28 cellular contexts compared by ENCODE assay signal in genomic region chr3:14318638-14319037, GRCh38.
A peak's percentile ranks its signal among the peaks of the same experiment; 100 is the strongest.
DNase-seq lines count a peak whose midpoint lies in the region; ATAC-seq, FAIRE-seq and TF ChIP-seq lines count a peak whose summit lies in the region.
"Had no signal": no experiment of that assay in that cellular context is flagged by ENCODE, and none has a peak within 500 bp of the region (broad histone marks: within the 10 kb centered on the region; RNA-seq: fewer than 3 reads in every experiment).

No MANE protein-coding gene starts in this region.

- H3K9me1 ChIP-seq in K562 (ENCODE audit: control insufficient read depth, insufficient read depth, low read length), result no peaks in the 10 kb centered on the region

- H3K27ac ChIP-seq in HEK293 (ENCODE audit: extremely low read depth, low read depth, low read length), result no peak overlapping the region
- no peak overlapping the region for H3K27ac ChIP-seq in K562 (ENCODE audit: extremely low read depth, low read depth, low read length)
- H3K27ac ChIP-seq in neural progenitor cell, result no peak overlapping the region
- H3K27ac ChIP-seq: 22Rv1, BLaER1, SK-N-MC had no signal

- H3K4me3 Mint-ChIP-seq in neural progenitor cell, result no peak overlapping the region
- H3K4me3 Mint-ChIP-seq: CD4-positive, alpha-beta memory T cell; T-cell had no signal

- 62% methylated on average over 3 of the region's 3 CpGs for WGBS in K562 (ENCODE audit: insufficient coverage, low coverage, missing lambda C conversion rate)

- H3K4me2 ChIP-seq in K562 (ENCODE audit: insufficient read depth, low read length) (no peak overlapping the region), neural progenitor cell (no peak overlapping the region)

- no peak for TF ChIP-seq EP300 in K562 (IDR thresholded peaks at IDR 0.05; ENCODE audit: low read length)

- H2AFZ ChIP-seq in K562 (ENCODE audit: low read depth, low read length) (peak overlapping the region; percentile 23), neural progenitor cell (replicated peaks) (peak overlapping the region; percentile 29)

- H4K20me1 ChIP-seq in K562 (replicated peaks; ENCODE audit: control insufficient read depth, insufficient read depth, low read length) (no peaks in the 10 kb centered on the region), neural progenitor cell (ENCODE audit: low read depth) (no peaks in the 10 kb centered on the region)
- H4K20me1 ChIP-seq: BLaER1 had no signal

- no peak overlapping the region for H3K27ac Mint-ChIP-seq in neural progenitor cell
- H3K27ac Mint-ChIP-seq: CD4-positive, alpha-beta memory T cell; T-cell had no signal

- intact Hi-C loops in K562 (cut with micrococcal nuclease) (no loop called here), sciatic nerve (cut with DNase I) (no loop called here)

- no peak for FAIRE-seq in K562 (lab: Jason Lieb, UNC)
- FAIRE-seq: GM12892, GM18507 had no signal

- TF ChIP-seq CTCF in HEK293 (tag by site-specific recombination; IDR thresholded peaks at IDR 0.05), result no peak
- no peak for TF ChIP-seq CTCF in K562 (IDR thresholded peaks at IDR 0.05 in 2 of 3, conservative IDR thresholded peaks at IDR 0.05 in 1 of 3; ENCODE audit: insufficient read depth in 2 of 3, low read depth in 1 of 3, low read length in 3 of 3)
- no peak for TF ChIP-seq CTCF in neural progenitor cell (IDR thresholded peaks at IDR 0.05)

- peaks cover 22% of the 10 kb centered on the region for H3K4me1 Mint-ChIP-seq in neural progenitor cell
- H3K4me1 Mint-ChIP-seq: CD4-positive, alpha-beta memory T cell; T-cell had no signal

- DNase-seq in NCI-H82 (lab: John Stamatoyannopoulos, UW) (peak; percentile 39), NCI-H82 treated with DMSO at 0.1 percent for 48 hours (lab: John Stamatoyannopoulos, UW; ENCODE audit: unreplicated experiment) (no peak), K562 (ENCODE audit: extremely low read depth in 1 of 4, low spot score in 3 of 4) (no peak), neural progenitor cell (ENCODE audit: low spot score) (no peak), hippocampal formation (lab: John Stamatoyannopoulos, UW) (no peak), G401 (ENCODE audit: low spot score) (no peak), sciatic nerve (ENCODE audit: low spot score) (no peak)
- DNase-seq: ACHN; Caco-2; CD4-positive, alpha-beta memory T cell; DMS 273 treated with DMSO at 0.1 percent for 48 hours; DMS79 treated with DMSO at 0.1 percent for 48 hours; GOT3; Kasumi-1; MG63; NCI-H1092; NCI-H1436; NCI-H187 treated with DMSO at 0.1 percent for 48 hours; NCI-H510A; OCI-M1; SHP77; T-cell had no signal

- H3F3A ChIP-seq in neural progenitor cell (ENCODE audit: low read depth), result peaks cover 13% of the 10 kb centered on the region

- H3K36me3 ChIP-seq in HEK293 (ENCODE audit: control insufficient read depth in 2 of 2, insufficient read depth in 1 of 2, low read length in 2 of 2) (no peaks in the 10 kb centered on the region), K562 (ENCODE audit: control insufficient read depth, insufficient read depth, low read length) (no peaks in the 10 kb centered on the region), neural progenitor cell (no peaks in the 10 kb centered on the region)
- H3K36me3 ChIP-seq: BLaER1, MG63 had no signal

- H3K9ac ChIP-seq in K562 (ENCODE audit: insufficient read depth in 1 of 2, low read depth in 2 of 2, low read length in 2 of 2), result no peak overlapping the region
- H3K9ac ChIP-seq in neural progenitor cell, result no peak overlapping the region
- H3K9ac ChIP-seq: BLaER1 had no signal

- peaks cover 0 to 4% of the 10 kb centered on the region in 2 experiments; a peak in 1 of 5 replicates for H3K27me3 ChIP-seq in K562 (ENCODE audit: control insufficient read depth in 2 of 2, insufficient read depth in 2 of 2, low read length in 2 of 2)
- H3K27me3 ChIP-seq in neural progenitor cell, result peaks cover 3% of the 10 kb centered on the region
- H3K27me3 ChIP-seq: BLaER1, MG63 had no signal

- H3K4me3 ChIP-seq in HEK293 (ENCODE audit: low read depth, low read length) (no peak overlapping the region), K562 (no peak overlapping the region), neural progenitor cell (no peak overlapping the region)
- H3K4me3 ChIP-seq: BLaER1, MG63, SK-N-MC had no signal

- ATAC-seq in K562 (no peak), sciatic nerve (no peak)
- ATAC-seq: T-cell had no signal

- no peaks in the 10 kb centered on the region for H3K79me2 ChIP-seq in K562 (ENCODE audit: control insufficient read depth, insufficient read depth, low read length)
- no peaks in the 10 kb centered on the region for H3K79me2 ChIP-seq in neural progenitor cell (ENCODE audit: low read depth)

- BruUV-seq in K562 (replicated peaks; lab: Mats Ljungman, UMichigan), result no TSS peak

- no peaks in the 10 kb centered on the region for H3K36me3 Mint-ChIP-seq in neural progenitor cell
- H3K36me3 Mint-ChIP-seq: CD4-positive, alpha-beta memory T cell; T-cell had no signal

- H3K4me1 ChIP-seq in HEK293 (ENCODE audit: control insufficient read depth, insufficient read depth, low read length) (no peaks in the 10 kb centered on the region), K562 (replicated peaks in 1 of 2; ENCODE audit: control insufficient read depth in 2 of 2, insufficient read depth in 2 of 2, low read length in 2 of 2) (peaks cover 0 to 7% of the 10 kb centered on the region in 2 experiments; a peak in 3 of 5 replicates), neural progenitor cell (peaks cover 10% of the 10 kb centered on the region)

- peaks cover 4% of the 10 kb centered on the region for H3K9me3 Mint-ChIP-seq in neural progenitor cell

- no peak for TF ChIP-seq POLR2A in K562 (conservative IDR thresholded peaks at IDR 0.05)

- CTCF ChIA-PET in HEK293 (lab: Yijun Ruan, JAX), result no interaction called here
- CTCF ChIA-PET in K562 (lab: Yijun Ruan, JAX; ENCODE audit: low intra/inter-chr PET ratio), result no interaction called here

- no peaks in the 10 kb centered on the region for H3K9me3 ChIP-seq in HEK293 (ENCODE audit: control insufficient read depth, insufficient read depth, low read depth, low read length)
- no peaks in the 10 kb centered on the region for H3K9me3 ChIP-seq in K562 (replicated peaks; ENCODE audit: control insufficient read depth, insufficient read depth, low read depth, low read length)
- no peaks in the 10 kb centered on the region for H3K9me3 ChIP-seq in neural progenitor cell (ENCODE audit: low read depth)
- H3K9me3 ChIP-seq: BLaER1, Caco-2, MG63 had no signal

- H3K27me3 Mint-ChIP-seq in neural progenitor cell (ENCODE audit: insufficient read depth, low read depth), result peaks cover 4% of the 10 kb centered on the region

- POLR2A ChIA-PET in HEK293 (lab: Yijun Ruan, JAX), result no interaction called here
- POLR2A ChIA-PET in K562 (lab: Yijun Ruan, JAX), result interaction anchor here (0.6 to 1.7 kb wide), 4 partner anchors 10 to 1639 kb away, joined by 3 to 6 read pairs (median 4); no protein-coding TSS in a partner anchor

- TF ChIP-seq RAD21 in K562 (CRISPR knock-in tag; conservative IDR thresholded peaks at IDR 0.05 in 1 of 2, IDR thresholded peaks at IDR 0.05 in 1 of 2), result no peak

- in situ Hi-C loops in K562 (cut with MboI), result no loop called here
- in situ Hi-C loops in G401 (cut with HindIII; ENCODE audit: low sequenced_read_pairs), result no loop called here

TF ChIP-seq in HEK293, 187 proteins besides CTCF, POLR2A, EP300 and RAD21:
- TF ChIP-seq ZNF404 (tag by site-specific recombination; IDR thresholded peaks at IDR 0.05) (no peak), ATF2 (tag by site-specific recombination; IDR thresholded peaks at IDR 0.05; ENCODE audit: low read depth) (no peak), YY1 (tag by site-specific recombination; IDR thresholded peaks at IDR 0.05) (no peak), ZNF837 (tag by site-specific recombination; IDR thresholded peaks at IDR 0.05) (no peak), ZFP3 (tag by site-specific recombination; IDR thresholded peaks at IDR 0.05; ENCODE audit: low read depth) (0 out of 2 replicates have a peak, but pooled peaks have one; percentile 37)

TF ChIP-seq in K562, 482 proteins besides CTCF, POLR2A, EP300 and RAD21:
- TF ChIP-seq KLF1 (tag; IDR thresholded peaks at IDR 0.05) (no peak), ZNF232 (CRISPR knock-in tag; IDR thresholded peaks at IDR 0.05) (no peak), MBD1 (CRISPR knock-in tag; IDR thresholded peaks at IDR 0.05) (no peak), CHD2 (IDR thresholded peaks at IDR 0.05; ENCODE audit: low read depth, low read length) (no peak)
